ENCODE assay signal across 16 cellular contexts in the genomic region with DNA sequence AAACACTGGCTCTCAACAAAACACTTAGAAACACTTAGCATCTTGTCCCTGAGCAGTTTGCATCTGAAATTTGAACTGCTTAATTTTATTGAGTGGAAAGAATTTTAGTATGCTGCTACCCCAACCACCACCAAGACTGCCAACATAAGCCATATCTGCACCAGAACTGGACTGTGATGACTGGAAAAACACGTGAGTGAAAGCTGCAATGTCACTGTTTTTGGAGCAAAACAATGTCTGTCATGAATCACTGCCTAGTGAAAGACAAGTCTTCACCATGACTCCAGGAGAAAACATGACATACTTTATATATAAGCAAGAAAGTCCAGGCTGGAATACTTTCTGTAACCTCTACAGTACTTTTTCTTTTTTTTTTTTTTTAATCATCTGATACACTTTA.
DNase-seq lines count a peak whose midpoint lies in the region; ATAC-seq and TF ChIP-seq lines count a peak whose summit lies in the region.
"Had no signal": no experiment of that assay in that cellular context is flagged by ENCODE, and none has a peak within 500 bp of the region (broad histone marks: within the 10 kb centered on the region; RNA-seq: fewer than 3 reads in every experiment).

No MANE protein-coding gene starts in this region.

- TF ChIP-seq POLR2A in spleen (IDR thresholded peaks at IDR 0.05): no peak

- ATAC-seq in foreskin keratinocyte: peak; percentile 81
- ATAC-seq: lower lobe of right lung had no signal

- H3K9ac ChIP-seq in adipocyte (ENCODE audit: low read length): no peak overlapping the region

- no peaks in the 10 kb centered on the region for H3K9me3 ChIP-seq in adipocyte (ENCODE audit: control insufficient read depth, low read length)
- no peaks in the 10 kb centered on the region for H3K9me3 ChIP-seq in spleen
- H3K9me3 ChIP-seq: lower lobe of right lung had no signal

- no peak overlapping the region for H3K4me3 ChIP-seq in adipocyte (ENCODE audit: low read length)
- no peak overlapping the region for H3K4me3 ChIP-seq in spleen
- H3K4me3 ChIP-seq: lower lobe of right lung had no signal

- TF ChIP-seq CTCF in foreskin keratinocyte (conservative IDR thresholded peaks at IDR 0.05): no peak
- TF ChIP-seq CTCF in spleen (IDR thresholded peaks at IDR 0.05 in 8 of 11, conservative IDR thresholded peaks at IDR 0.05 in 3 of 11): no peak

- H3K36me3 ChIP-seq in adipocyte (ENCODE audit: control insufficient read depth, insufficient read depth, low read length, severe bottlenecking) (no peaks in the 10 kb centered on the region), spleen (no peaks in the 10 kb centered on the region)
- H3K36me3 ChIP-seq: lower lobe of right lung, WERI-Rb-1 had no signal

- H3K4me1 ChIP-seq in adipocyte (ENCODE audit: control insufficient read depth, insufficient read depth, low read length): no peaks in the 10 kb centered on the region
- H3K4me1 ChIP-seq in foreskin keratinocyte: no peaks in the 10 kb centered on the region
- no peaks in the 10 kb centered on the region for H3K4me1 ChIP-seq in spleen
- H3K4me1 ChIP-seq: lower lobe of right lung had no signal

- CTCF ChIA-PET in HEK293T (lab: Yijun Ruan, JAX): interaction anchor here (1.3 kb wide), 1 partner anchor 10 kb away, joined by 3 read pairs; no protein-coding TSS in a partner anchor

- H3K27me3 ChIP-seq in adipocyte (replicated peaks; ENCODE audit: control insufficient read depth, insufficient read depth, low read length) (no peaks in the 10 kb centered on the region), foreskin keratinocyte (no peaks in the 10 kb centered on the region), spleen (replicated peaks in 1 of 7) (no peaks in the 10 kb centered on the region)

- H3K27ac ChIP-seq in foreskin keratinocyte (no peak overlapping the region), spleen (no peak overlapping the region)
- H3K27ac ChIP-seq: lower lobe of right lung, WERI-Rb-1 had no signal

- 15 to 70% (median 26%) methylated on average over 1 of the region's 1 CpG for WGBS in spleen, 5 donors

- peak; percentile 46 for DNase-seq in Caki2 (ENCODE audit: low read depth)
- no peak for DNase-seq in HEK293T (ENCODE audit: extremely low spot score)
- DNase-seq in adipocyte (ENCODE audit: low read depth): peak; percentile 6
- DNase-seq in foreskin keratinocyte: peak in 1 of 2 donors; percentile 70
- no peak for DNase-seq in spleen
- no peak for DNase-seq in Kasumi-1 (lab: John Stamatoyannopoulos, UW)
- DNase-seq in iPS-NIHi11 (ENCODE audit: low spot score): no peak
- DNase-seq: activated CD4-positive, alpha-beta memory T cell treated with anti-CD3 and anti-CD28 coated beads for 36 hours; activated naive CD4-positive, alpha-beta T cell treated with Interleukin-2 at 50 U/mL for 16 hours; H7; lower lobe of right lung; naive B cell; NCI-H446 treated with DMSO at 0.1 percent for 48 hours; Right ventricle myocardium superior; stimulated activated CD4-positive, alpha-beta T cell treated with anti-CD3 and anti-CD28 coated beads, Interleukin-2, amount 100 ng/mL, for 24 hours; WERI-Rb-1 had no signal

- in situ Hi-C loops in Caki2 (cut with HindIII; ENCODE audit: low pct_unique_long_range_greater_than_20kb, low sequenced_read_pairs): no loop called here

- intact Hi-C loops in spleen (cut with DNase I; ENCODE audit: low total_unique reads): no loop called here

- POLR2A ChIA-PET in HEK293T (lab: Yijun Ruan, JAX): no interaction called here

TF ChIP-seq in HEK293T, 16 proteins besides CTCF, POLR2A, EP300 and RAD21:
- TF ChIP-seq FOXM1 (IDR thresholded peaks at IDR 0.05; ENCODE audit: borderline replicate concordance): no peak
- TF ChIP-seq NFRKB (IDR thresholded peaks at IDR 0.05): no peak
- TF ChIP-seq, protein P1, sequence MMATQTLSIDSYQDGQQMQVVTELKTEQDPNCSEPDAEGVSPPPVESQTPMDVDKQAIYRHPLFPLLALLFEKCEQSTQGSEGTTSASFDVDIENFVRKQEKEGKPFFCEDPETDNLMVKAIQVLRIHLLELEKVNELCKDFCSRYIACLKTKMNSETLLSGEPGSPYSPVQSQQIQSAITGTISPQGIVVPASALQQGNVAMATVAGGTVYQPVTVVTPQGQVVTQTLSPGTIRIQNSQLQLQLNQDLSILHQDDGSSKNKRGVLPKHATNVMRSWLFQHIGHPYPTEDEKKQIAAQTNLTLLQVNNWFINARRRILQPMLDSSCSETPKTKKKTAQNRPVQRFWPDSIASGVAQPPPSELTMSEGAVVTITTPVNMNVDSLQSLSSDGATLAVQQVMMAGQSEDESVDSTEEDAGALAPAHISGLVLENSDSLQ (IDR thresholded peaks at IDR 0.05): peak; percentile 74
- TF ChIP-seq FOXA1 (IDR thresholded peaks at IDR 0.05): no peak
- TF ChIP-seq ZNF384 (IDR thresholded peaks at IDR 0.05): 0 out of 2 replicates have a peak, but pooled peaks have one; percentile 24
- TF ChIP-seq ELF4 (IDR thresholded peaks at IDR 0.05): no peak
- no peak for TF ChIP-seq CTBP1 (IDR thresholded peaks at IDR 0.05; ENCODE audit: borderline replicate concordance)
- no peak for TF ChIP-seq HDGF (IDR thresholded peaks at IDR 0.05; ENCODE audit: borderline replicate concordance)
- no peak for TF ChIP-seq ARNT (IDR thresholded peaks at IDR 0.05)
- TF ChIP-seq TARDBP (IDR thresholded peaks at IDR 0.05): no peak
- no peak for TF ChIP-seq FOXK2 (IDR thresholded peaks at IDR 0.05)
- TF ChIP-seq LEF1 (IDR thresholded peaks at IDR 0.05; ENCODE audit: borderline replicate concordance): no peak
- TF ChIP-seq SUZ12 (IDR thresholded peaks at IDR 0.05): no peak

Comparison
In these comparisons a context has a peak if more than half of its experiments do, and no peak if none do; other contexts are left out.
1. DNase-seq: peak in Caki2 (single experiment) and adipocyte (single experiment); none in HEK293T (single experiment), spleen (single experiment), Kasumi-1 (0 of 2) and iPS-NIHi11 (single experiment).